In genomic region chr17:81684442-81684911, GRCh38 we compare ENCODE assay signal across 8 cellular contexts. TPM values are rescaled to one million over a fixed set of nuclear protein-coding genes. Genes with fewer than 3 reads are reported as not detected.
DNase-seq lines count a peak whose midpoint lies in the region; ATAC-seq and TF ChIP-seq lines count a peak whose summit lies in the region.

No MANE protein-coding gene starts in this region.

- no peak for ATAC-seq in GM18909 (IDR thresholded peaks at IDR 0.05; ENCODE audit: poor library complexity, unreplicated experiment)

- DNase-seq in ELF-1 (ENCODE audit: low read depth, low spot score): peak; percentile 55
- peak; percentile 88 for DNase-seq in LHCN-M2 (ENCODE audit: low read depth)
- DNase-seq in coronary artery (ENCODE audit: low spot score): no peak
- no peak for DNase-seq in LoVo (ENCODE audit: low spot score)
- DNase-seq in stimulated activated CD4-positive, alpha-beta T cell treated with anti-CD3 and anti-CD28 coated beads, Interleukin-4, amount 100 ng/mL, for 1 hour: no peak
- no peak for DNase-seq in NCI-H187 treated with DMSO at 0.1 percent for 48 hours (lab: John Stamatoyannopoulos, UW)

- H3K27ac ChIP-seq in coronary artery (peak overlapping the region; percentile 83 to 92), muscle layer of colon (ENCODE audit: low read depth, low read length) (peak overlapping the region; percentile 55)

- peaks cover 34% of the 10 kb centered on the region for H3K36me3 ChIP-seq in muscle layer of colon (ENCODE audit: insufficient read depth, low read length)

- no peaks in the 10 kb centered on the region for H3K27me3 ChIP-seq in muscle layer of colon (ENCODE audit: control insufficient read depth in 1 of 2, insufficient read depth in 2 of 2, low read length in 2 of 2)

- peak overlapping the region; percentile 51 for H3K9ac ChIP-seq in muscle layer of colon (ENCODE audit: low read length)

- no peaks in the 10 kb centered on the region for H3K9me3 ChIP-seq in muscle layer of colon (ENCODE audit: low read length)

- no peak for TF ChIP-seq CTCF in coronary artery (IDR thresholded peaks at IDR 0.05)

- peak overlapping the region; percentile 98 for H3K4me3 ChIP-seq in coronary artery
- H3K4me3 ChIP-seq in muscle layer of colon (ENCODE audit: low read depth in 1 of 2, low read length in 2 of 2): peak overlapping the region; percentile 82 to 86

- H3K4me1 ChIP-seq in muscle layer of colon (ENCODE audit: insufficient read depth, low read length): peaks cover 22% of the 10 kb centered on the region

RNA-seq across cellular contexts. Expression of gene HGS, which starts 0.7 kb away (rescaled TPM):
- 157 and 200 TPM in 2 replicates for total RNA-seq in LHCN-M2 (2014; rRNA removed)
- polyA plus RNA-seq in LHCN-M2 (2012): 89.0 TPM

RNA-seq across cellular contexts. Expression of gene ARL16, which starts 0.9 kb away (rescaled TPM):
- 39.6 and 42.9 TPM in 2 replicates for total RNA-seq in LHCN-M2 (2014; rRNA removed)
- polyA plus RNA-seq in LHCN-M2 (2012): 47.5 TPM

RNA-seq across cellular contexts. Expression of gene CCDC137, which starts 17.9 kb away (rescaled TPM):
- 25.2 and 28.2 TPM in 2 replicates for total RNA-seq in LHCN-M2 (2014; rRNA removed)
- 23.7 TPM for polyA plus RNA-seq in LHCN-M2 (2012)

RNA-seq across cellular contexts. Expression of gene OXLD1, which starts 18.1 kb away (rescaled TPM):
- 54.1 and 54.8 TPM in 2 replicates for total RNA-seq in LHCN-M2 (2014; rRNA removed)
- 34.9 TPM for polyA plus RNA-seq in LHCN-M2 (2012)

RNA-seq across cellular contexts. Expression of gene MRPL12, which starts 18.7 kb away (rescaled TPM):
- 23.4 and 31.3 TPM in 2 replicates for total RNA-seq in LHCN-M2 (2014; rRNA removed)
- polyA plus RNA-seq in LHCN-M2 (2012): 105 TPM

Comparison
In these comparisons a context has a peak if more than half of its experiments do, and no peak if none do; other contexts are left out.
1. DNase-seq: peak in ELF-1 (single experiment) and LHCN-M2 (single experiment); none in coronary artery (single experiment), LoVo (single experiment), stimulated activated CD4-positive, alpha-beta T cell treated with anti-CD3 and anti-CD28 coated beads, Interleukin-4, amount 100 ng/mL, for 1 hour (single experiment) and NCI-H187 treated with DMSO at 0.1 percent for 48 hours (single experiment).